In the genomic region with DNA sequence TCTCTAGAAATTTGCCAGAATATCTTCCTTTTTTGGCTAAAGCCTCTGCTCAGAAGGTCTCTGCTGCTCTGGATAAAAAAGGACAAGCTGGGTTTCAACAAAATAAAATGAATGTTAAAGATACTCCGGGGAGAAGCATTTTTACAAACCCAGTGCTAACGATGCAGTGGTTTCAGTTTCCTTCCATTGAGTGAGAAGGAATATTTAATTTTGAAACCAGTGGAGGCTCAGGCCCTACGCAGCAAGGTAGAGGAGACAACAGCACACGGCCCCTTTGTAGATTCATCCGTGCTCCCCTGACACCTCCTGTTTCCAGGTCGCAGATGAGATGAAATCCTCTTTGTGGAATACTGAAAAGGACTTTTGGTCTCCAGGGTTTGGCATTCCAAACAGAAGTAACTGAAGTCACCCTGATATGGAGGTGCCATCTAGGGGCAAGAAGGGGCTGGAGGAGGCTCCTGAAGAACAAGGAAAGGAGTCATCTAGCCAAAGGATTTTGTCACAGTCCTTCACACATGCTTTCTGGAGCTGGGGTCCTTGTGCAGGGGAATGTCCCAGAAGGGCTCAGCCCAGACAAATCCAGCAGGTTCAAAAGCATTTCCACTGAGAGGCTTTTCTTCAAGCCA, we compare ENCODE assay signal across 9 cellular contexts.
DNase-seq lines count a peak whose midpoint lies in the region; ATAC-seq and TF ChIP-seq lines count a peak whose summit lies in the region.
"Had no signal": no experiment of that assay in that cellular context is flagged by ENCODE, and none has a peak within 500 bp of the region (broad histone marks: within the 10 kb centered on the region; RNA-seq: fewer than 3 reads in every experiment).

No MANE protein-coding gene starts in this region.

- intact Hi-C loops in PC-9 (cut with micrococcal nuclease; ENCODE audit: unreplicated experiment), result loop anchor here (1.0 kb wide), 1 partner anchor 240 kb away; the partner anchor contains the start of gene OLFML3
- intact Hi-C loops in sciatic nerve (cut with DNase I), result no loop called here

- H2AFZ ChIP-seq in PC-9, result no peak overlapping the region

- CTCF ChIA-PET in PC-9 (lab: Charles Lee), result no interaction called here

- no peaks in the 10 kb centered on the region for H3K79me2 ChIP-seq in PC-9 (ENCODE audit: low read depth)

- no peak overlapping the region for H3K4me2 ChIP-seq in PC-9

- H3K9me3 ChIP-seq in PC-9 (ENCODE audit: insufficient read depth, low read depth), result no peaks in the 10 kb centered on the region

- no peaks in the 10 kb centered on the region for H3K4me1 ChIP-seq in PC-9 (replicated peaks; ENCODE audit: insufficient read depth)

- peak; percentile 75 for ATAC-seq in sciatic nerve

- peak; percentile 58 for TF ChIP-seq CTCF in PC-9 (conservative IDR thresholded peaks at IDR 0.05)

- POLR2A ChIA-PET in PC-9 (lab: Charles Lee; ENCODE audit: unreplicated experiment), result no interaction called here

- no peak overlapping the region for H3K27ac ChIP-seq in PC-9

- H3K9me2 ChIP-seq in PC-9 (ENCODE audit: insufficient read depth), result no peaks in the 10 kb centered on the region

- H4K20me1 ChIP-seq in PC-9 (ENCODE audit: insufficient read depth), result no peaks in the 10 kb centered on the region

- no peaks in the 10 kb centered on the region for H3K27me3 ChIP-seq in PC-9 (ENCODE audit: insufficient read depth, low read depth)

- no peaks in the 10 kb centered on the region for H3K36me3 ChIP-seq in PC-9 (ENCODE audit: low read depth)

- DNase-seq in GM03348 (ENCODE audit: low spot score) (peak; percentile 28), PC-9 (peak in 1 of 2 experiments; percentile 2), fibroblast of peridontal ligament (ENCODE audit: extremely low read depth) (peak; percentile 51), sciatic nerve (ENCODE audit: low spot score) (no peak), COLO668 (lab: John Stamatoyannopoulos, UW; ENCODE audit: unreplicated experiment) (no peak), COR-L47 (lab: John Stamatoyannopoulos, UW) (no peak), NCI-H2196 treated with DMSO at 0.1 percent for 48 hours (lab: John Stamatoyannopoulos, UW; ENCODE audit: unreplicated experiment) (no peak)
- DNase-seq in activated CD4-positive, alpha-beta T cell treated with anti-CD3 and anti-CD28 coated beads, Interleukin-2, amount 50 U/mL, for 1 hour, result no peak
- DNase-seq: activated T-cell treated with anti-CD3 and anti-CD28 coated beads, Interleukin-2, amount 50 U/mL, for 48 hours had no signal

- no peak overlapping the region for H3K4me3 ChIP-seq in PC-9

- H3F3A ChIP-seq in PC-9 (ENCODE audit: insufficient read depth, low read depth), result no peaks in the 10 kb centered on the region

- no TSS peak for BruUV-seq in PC-9 (replicated peaks; lab: Mats Ljungman, UMichigan)

Comparison
In these comparisons a context has a peak if more than half of its experiments do, and no peak if none do; other contexts are left out.
1. DNase-seq: peak in GM03348 (single experiment) and fibroblast of peridontal ligament (single experiment); none in sciatic nerve (single experiment), activated CD4-positive, alpha-beta T cell treated with anti-CD3 and anti-CD28 coated beads, Interleukin-2, amount 50 U/mL, for 1 hour (single experiment), COLO668 (single experiment), COR-L47 (single experiment) and NCI-H2196 treated with DMSO at 0.1 percent for 48 hours (single experiment).